In genomic region chr3:30665539-30665938, GRCh38 we compare ENCODE assay signal across 14 cellular contexts. TPM values are rescaled to one million over a fixed set of nuclear protein-coding genes. Genes with fewer than 3 reads are reported as not detected.
A peak's percentile ranks its signal among the peaks of the same experiment; 100 is the strongest.
DNase-seq lines count a peak whose midpoint lies in the region; ATAC-seq, FAIRE-seq and TF ChIP-seq lines count a peak whose summit lies in the region.
"Had no signal": no experiment of that assay in that cellular context is flagged by ENCODE, and none has a peak within 500 bp of the region (broad histone marks: within the 10 kb centered on the region; RNA-seq: fewer than 3 reads in every experiment).

No MANE protein-coding gene starts in this region.

- TF ChIP-seq EP300 in HepG2 (IDR thresholded peaks at IDR 0.05; ENCODE audit: low read depth in 2 of 2, low read length in 2 of 2) (no peak), HepG2 (CRISPR knock-in tag; IDR thresholded peaks at IDR 0.05; ENCODE audit: borderline replicate concordance) (no peak)

- peaks cover 94% of the 10 kb centered on the region for H3K4me1 Mint-ChIP-seq in activated CD8-positive, alpha-beta T cell treated with anti-CD3 and anti-CD28 coated beads, Interleukin-2, amount 10 ng/mL, durations not matched to agents 7 days and 5 days (ENCODE audit: low read depth)
- H3K4me1 Mint-ChIP-seq in mesothelial cell of epicardium, result peaks cover 34% of the 10 kb centered on the region

- TF ChIP-seq RAD21 in HepG2 (CRISPR knock-in tag; IDR thresholded peaks at IDR 0.05), result no peak

- H3K9me2 ChIP-seq in GM23248 (ENCODE audit: insufficient read depth), result no peaks in the 10 kb centered on the region

- peaks cover 73% of the 10 kb centered on the region for H3K79me2 ChIP-seq in HepG2 (ENCODE audit: insufficient read depth, low read length)
- H3K79me2 ChIP-seq in GM23248 (ENCODE audit: insufficient read depth), result peaks cover 97% of the 10 kb centered on the region

- ATAC-seq in HepG2 (no peak), right lobe of liver (no peak)
- ATAC-seq in activated CD8-positive, alpha-beta T cell treated with anti-CD3 and anti-CD28 coated beads, Interleukin-2, amount 10 ng/mL, durations not matched to agents 7 days and 5 days, result no peak

- H3K27me3 Mint-ChIP-seq in activated CD8-positive, alpha-beta T cell treated with anti-CD3 and anti-CD28 coated beads, Interleukin-2, amount 10 ng/mL, durations not matched to agents 7 days and 5 days (ENCODE audit: low read depth), result no peaks in the 10 kb centered on the region
- no peaks in the 10 kb centered on the region for H3K27me3 Mint-ChIP-seq in mesothelial cell of epicardium (ENCODE audit: low read depth)

- H3F3A ChIP-seq in GM23248 (ENCODE audit: insufficient read depth), result peaks cover 36% of the 10 kb centered on the region

- TF ChIP-seq POLR2A in HepG2 (IDR thresholded peaks at IDR 0.05; ENCODE audit: insufficient read depth in 1 of 2, low read depth in 2 of 2, low read length in 2 of 2) (no peak), right lobe of liver (IDR thresholded peaks at IDR 0.05) (no peak)

- H3K4me2 ChIP-seq in HepG2 (ENCODE audit: low read depth, low read length) (no peak overlapping the region), GM23248 (ENCODE audit: unreplicated experiment) (no peak overlapping the region)

- H3K27ac Mint-ChIP-seq in activated CD8-positive, alpha-beta T cell treated with anti-CD3 and anti-CD28 coated beads, Interleukin-2, amount 10 ng/mL, durations not matched to agents 7 days and 5 days, result peak overlapping the region; percentile 81
- no peak overlapping the region for H3K27ac Mint-ChIP-seq in mesothelial cell of epicardium

- BruUV-seq in HepG2 (replicated peaks; lab: Mats Ljungman, UMichigan), result no TSS peak

- no peak for TF ChIP-seq CTCF in HepG2 (CRISPR knock-in tag; IDR thresholded peaks at IDR 0.05)
- TF ChIP-seq CTCF in right lobe of liver (IDR thresholded peaks at IDR 0.05), result no peak
- no peak for TF ChIP-seq CTCF in mesothelial cell of epicardium (IDR thresholded peaks at IDR 0.05; ENCODE audit: unreplicated experiment)

- DNase-seq in HepG2 (ENCODE audit: low spot score) (no peak), right lobe of liver (no peak), cerebellar cortex (ENCODE audit: low spot score) (no peak), mesothelial cell of epicardium (ENCODE audit: low spot score in 2 of 2, unreplicated experiment in 2 of 2) (no peak), cerebellum (ENCODE audit: low spot score) (no peak), GM23248 (no peak)
- no peak for DNase-seq in activated CD8-positive, alpha-beta T cell treated with anti-CD3 and anti-CD28 coated beads, Interleukin-2, amount 10 ng/mL, durations not matched to agents 7 days and 5 days
- DNase-seq: amniotic stem cell, cortex of kidney, H7, hypothalamus, NCI-H1105 treated with DMSO at 0.1 percent for 48 hours had no signal

- POLR2A ChIA-PET in HepG2 (lab: Yijun Ruan, JAX), result interaction anchor here (1.3 kb wide), 1 partner anchor 60 kb away, joined by 3 read pairs; no protein-coding TSS in a partner anchor
- POLR2A ChIA-PET in activated CD8-positive, alpha-beta T cell treated with anti-CD3 and anti-CD28 coated beads, Interleukin-2, amount 10 ng/mL, durations not matched to agents 7 days and 5 days (lab: Charles Lee), result interaction anchor here (0.6 to 2.6 kb wide), 9 partner anchors 10 to 296 kb away, joined by 3 to 8 read pairs (median 4); partner anchors contain the start of gene TGFBR2

- no peak for FAIRE-seq in HepG2 (lab: Jason Lieb, UNC)
- FAIRE-seq: TTC549 had no signal

- H3K9ac ChIP-seq in HepG2 (ENCODE audit: insufficient read depth, low read depth, low read length) (no peak overlapping the region), muscle layer of colon (ENCODE audit: low read length) (no peak overlapping the region), GM23248 (no peak overlapping the region)

- H3K9me3 ChIP-seq in HepG2 (ENCODE audit: low read length), result no peaks in the 10 kb centered on the region
- H3K9me3 ChIP-seq in right lobe of liver, result no peaks in the 10 kb centered on the region
- H3K9me3 ChIP-seq in muscle layer of colon (ENCODE audit: low read length), result no peaks in the 10 kb centered on the region
- no peaks in the 10 kb centered on the region for H3K9me3 ChIP-seq in GM23248 (ENCODE audit: low read depth)

- in situ Hi-C loops in HepG2 (cut with HindIII; ENCODE audit: extremely low pct_ligation_motif_present, low pct_unique_long_range_greater_than_20kb), result no loop called here
- in situ Hi-C loops in GM23248 (cut with MboI), result no loop called here

- H3K27me3 ChIP-seq in HepG2 (ENCODE audit: control insufficient read depth in 1 of 2, insufficient read depth in 2 of 2, low read length in 2 of 2) (no peaks in the 10 kb centered on the region), right lobe of liver (no peaks in the 10 kb centered on the region), muscle layer of colon (ENCODE audit: control insufficient read depth in 1 of 2, insufficient read depth in 2 of 2, low read length in 2 of 2) (no peaks in the 10 kb centered on the region), GM23248 (replicated peaks; ENCODE audit: insufficient read depth) (no peaks in the 10 kb centered on the region)

- H3K9me3 Mint-ChIP-seq in activated CD8-positive, alpha-beta T cell treated with anti-CD3 and anti-CD28 coated beads, Interleukin-2, amount 10 ng/mL, durations not matched to agents 7 days and 5 days (ENCODE audit: insufficient read depth), result no peaks in the 10 kb centered on the region
- no peaks in the 10 kb centered on the region for H3K9me3 Mint-ChIP-seq in mesothelial cell of epicardium

- intact Hi-C loops in HepG2 (cut with micrococcal nuclease; ENCODE audit: unreplicated experiment) (no loop called here), right lobe of liver (cut with DNase I) (no loop called here)

- peaks cover 16% of the 10 kb centered on the region; the same call in 1 of the 2 replicates for H3K4me1 ChIP-seq in HepG2 (ENCODE audit: insufficient read depth, low read length)
- no peaks in the 10 kb centered on the region for H3K4me1 ChIP-seq in right lobe of liver
- peaks cover 50% of the 10 kb centered on the region for H3K4me1 ChIP-seq in muscle layer of colon (ENCODE audit: insufficient read depth, low read length)
- peaks cover 27% of the 10 kb centered on the region for H3K4me1 ChIP-seq in GM23248 (ENCODE audit: insufficient read depth)

- H3K36me3 ChIP-seq in HepG2 (replicated peaks in 1 of 2; ENCODE audit: control insufficient read depth in 1 of 2, insufficient read depth in 2 of 2, low read length in 2 of 2), result peaks cover 25 to 79% of the 10 kb centered on the region in 2 experiments
- peaks cover 0 to 19% (median 3%) of the 10 kb centered on the region in 4 donors for H3K36me3 ChIP-seq in right lobe of liver
- H3K36me3 ChIP-seq in muscle layer of colon (ENCODE audit: insufficient read depth, low read length), result peaks cover 29% of the 10 kb centered on the region
- peaks cover 49% of the 10 kb centered on the region for H3K36me3 ChIP-seq in GM23248 (ENCODE audit: low read depth)

- 97% methylated on average over 2 of the region's 2 CpGs for WGBS in HepG2 (ENCODE audit: low lambda C conversion rate)
- WGBS in right lobe of liver (ENCODE audit: insufficient coverage, low coverage, low lambda C conversion rate, missing lambda C conversion rate), result 82% methylated on average over 2 of the region's 2 CpGs
- 91 to 94% methylated on average over 2 of the region's 2 CpGs for WGBS in GM23248 (ENCODE audit: low coverage in 1 of 2, low lambda C conversion rate in 2 of 2, missing lambda C conversion rate in 2 of 2), 2 experiments

- peak overlapping the region; percentile 23 for H3K4me3 Mint-ChIP-seq in activated CD8-positive, alpha-beta T cell treated with anti-CD3 and anti-CD28 coated beads, Interleukin-2, amount 10 ng/mL, durations not matched to agents 7 days and 5 days
- H3K4me3 Mint-ChIP-seq in mesothelial cell of epicardium, result no peak overlapping the region

- H4K20me1 ChIP-seq in HepG2 (ENCODE audit: insufficient read depth, low read length) (peaks cover 58% of the 10 kb centered on the region), GM23248 (ENCODE audit: insufficient read depth) (no peaks in the 10 kb centered on the region)

- H2AFZ ChIP-seq in HepG2 (ENCODE audit: low read length) (no peak overlapping the region), GM23248 (no peak overlapping the region)

- no peak overlapping the region for H3K4me3 ChIP-seq in HepG2 (replicated peaks in 1 of 3; ENCODE audit: insufficient read depth in 1 of 3, low read depth in 2 of 3, low read length in 3 of 3)
- H3K4me3 ChIP-seq in right lobe of liver, result no peak overlapping the region
- H3K4me3 ChIP-seq in muscle layer of colon (ENCODE audit: low read depth in 1 of 2, low read length in 2 of 2), result no peak overlapping the region
- H3K4me3 ChIP-seq in GM23248, result no peak overlapping the region

- CTCF ChIA-PET in HepG2 (lab: Yijun Ruan, JAX; ENCODE audit: low intra/inter-chr PET ratio, low total read pairs), result no interaction called here
- CTCF ChIA-PET in activated CD8-positive, alpha-beta T cell treated with anti-CD3 and anti-CD28 coated beads, Interleukin-2, amount 10 ng/mL, durations not matched to agents 7 days and 5 days (lab: Charles Lee), result interaction anchor here (0.7 to 4.0 kb wide), 8 partner anchors 12 to 54 kb away, joined by 3 to 15 read pairs (median 4); no protein-coding TSS in a partner anchor

- peaks cover 80% of the 10 kb centered on the region for H3K36me3 Mint-ChIP-seq in activated CD8-positive, alpha-beta T cell treated with anti-CD3 and anti-CD28 coated beads, Interleukin-2, amount 10 ng/mL, durations not matched to agents 7 days and 5 days (ENCODE audit: low read depth)
- H3K36me3 Mint-ChIP-seq in mesothelial cell of epicardium, result peaks cover 5% of the 10 kb centered on the region

- H3K27ac ChIP-seq in HepG2 (ENCODE audit: extremely low read length, insufficient read depth, low read length) (no peak overlapping the region), right lobe of liver (no peak overlapping the region), muscle layer of colon (ENCODE audit: low read depth, low read length) (peak overlapping the region; percentile 14), GM23248 (no peak overlapping the region)

RNA-seq across cellular contexts. Expression of gene TGFBR2, which starts 59.1 kb away (rescaled TPM):
- total RNA-seq in HepG2 (2016; rRNA removed; fragmentation: Illumina TruSeq; extraction: Trizol) (68.1 and 82.2 TPM in 2 replicates), right lobe of liver (10 to 100 TPM; 24.9 to 52.6 (median 45.5) TPM), mesothelial cell of epicardium (14.6 to 15.8 TPM (median 15.6 TPM) in 3 replicates), cerebellum (12.1 TPM)
- 25.9 and 27.4 TPM in 2 replicates for total RNA-seq in HepG2 (2016; cell fraction: cytosol; rRNA removed; fragmentation: Illumina TruSeq; extraction: Trizol; ENCODE audit: low read depth)
- 66.0 and 82.3 TPM in 2 replicates for total RNA-seq in HepG2 (2016; cell fraction: insoluble cytoplasmic fraction; rRNA removed; fragmentation: Illumina TruSeq; extraction: Trizol)
- 67.6 and 68.8 TPM in 2 replicates for total RNA-seq in HepG2 (2016; cell fraction: membrane; rRNA removed; fragmentation: Illumina TruSeq; extraction: Trizol)
- total RNA-seq in HepG2 (2016; cell fraction: nucleus; rRNA removed; fragmentation: Illumina TruSeq; extraction: Trizol), result 134 and 135 TPM in 2 replicates
- polyA plus RNA-seq in HepG2 (2011; rRNA removed) (187 and 204 TPM in 2 replicates), GM23248 (2016; fragmentation: Nextera tagmentation; extraction: Ambion mirVana) (134 and 135 TPM in 2 replicates)
- 141 and 194 TPM in 2 replicates for polyA plus RNA-seq in HepG2 (2011; cell fraction: cytosol; rRNA removed)
- 105 and 123 TPM in 2 replicates for polyA plus RNA-seq in HepG2 (2011; cell fraction: nucleus; rRNA removed)
- polyA plus RNA-seq in HepG2 (2012), result 125 and 162 TPM in 2 replicates
- 8.6 and 9.7 TPM in 2 replicates for polyA plus RNA-seq in HepG2 (2016; cell fraction: cytosol; fragmentation: Illumina TruSeq; extraction: Trizol; ENCODE audit: low read depth)
- polyA plus RNA-seq in HepG2 (2016; cell fraction: insoluble cytoplasmic fraction; fragmentation: Illumina TruSeq; extraction: Trizol; ENCODE audit: low read depth), result 68.0 and 70.0 TPM in 2 replicates
- 38.2 and 38.9 TPM in 2 replicates for polyA plus RNA-seq in HepG2 (2016; cell fraction: membrane; fragmentation: Illumina TruSeq; extraction: Trizol; ENCODE audit: low read depth)
- 134 and 138 TPM in 2 replicates for polyA plus RNA-seq in HepG2 (2016; cell fraction: nucleus; fragmentation: Illumina TruSeq; extraction: Trizol; ENCODE audit: insufficient read depth, low read depth)
- polyA minus RNA-seq in HepG2 (2011; rRNA and poly(A)+ RNA removed; ENCODE audit: low replicate concordance), result 24.1 and 399 TPM in 2 replicates
- polyA minus RNA-seq in HepG2 (2011; cell fraction: cytosol; rRNA and poly(A)+ RNA removed), result 188 and 237 TPM in 2 replicates
- polyA minus RNA-seq in HepG2 (2011; cell fraction: nucleus; rRNA and poly(A)+ RNA removed), result 353 and 432 TPM in 2 replicates
- total RNA-seq in activated CD8-positive, alpha-beta T cell treated with anti-CD3 and anti-CD28 coated beads, Interleukin-2, amount 10 ng/mL, durations not matched to agents 7 days and 5 days, result 10 to 100 TPM; 62.7 to 64.5 TPM
- total RNA-seq in GM23248 (2014; rRNA removed; shearing (Covaris generic)), result 179 and 188 TPM in 2 replicates
